In genomic region chr5:159227452-159227851, GRCh38 we compare ENCODE assay signal across 22 cellular contexts.
"Had no signal": no experiment of that assay in that cellular context is flagged by ENCODE, and none has a peak within 500 bp of the region (broad histone marks: within the 10 kb centered on the region; RNA-seq: fewer than 3 reads in every experiment).

No MANE protein-coding gene starts in this region.

- H3K9me3 ChIP-seq: esophagus muscularis mucosa, gastroesophageal sphincter, suprapubic skin, tibial nerve, uterus had no signal

- DNase-seq: activated CD4-positive, alpha-beta memory T cell treated with anti-CD3 and anti-CD28 coated beads, Interleukin-2, amount 10 ng/mL, durations not matched to agents 7 days and 5 days; activated CD4-positive, alpha-beta T cell treated with anti-CD3 and anti-CD28 coated beads, Interleukin-2, amount 10 ng/mL, durations not matched to agents 24 days and 14 days; activated CD4-positive, CD25-positive, alpha-beta regulatory T cell; activated effector memory CD4-positive, alpha-beta T cell treated with anti-CD3 and anti-CD28 coated beads, Interleukin-2, amount 50 U/mL, for 16 hours; activated naive CD4-positive, alpha-beta T cell treated with anti-CD3 and anti-CD28 coated beads, Interleukin-2, amount 10 ng/mL, durations not matched to agents 7 days and 5 days; activated T-cell treated with anti-CD3 and anti-CD28 coated beads, Interleukin-2, amount 50 U/mL, for 72 hours; head of caudate nucleus; kidney; naive thymus-derived CD8-positive, alpha-beta T cell; small intestine; stimulated activated CD4-positive, alpha-beta T cell treated with anti-CD3 and anti-CD28 coated beads, Interleukin-2, amount 100 ng/mL, for 24 hours; stimulated activated naive CD8-positive, alpha-beta T cell treated with anti-CD3 and anti-CD28 coated beads, Interleukin-15, amount 100 ng/mL, for 72 hours; T-helper 17 cell; uterus had no signal

- H3K27ac ChIP-seq: esophagus muscularis mucosa, gastroesophageal sphincter, neural progenitor cell, suprapubic skin, tibial nerve, uterus had no signal

- H3K27me3 ChIP-seq: gastroesophageal sphincter, suprapubic skin, tibial nerve, uterus had no signal

- H3K4me1 ChIP-seq: esophagus muscularis mucosa, gastroesophageal sphincter, tibial nerve, uterus had no signal

- H3K36me3 ChIP-seq: esophagus muscularis mucosa, gastroesophageal sphincter, neural progenitor cell, suprapubic skin, tibial nerve, uterus had no signal

- H3K4me3 ChIP-seq: esophagus muscularis mucosa, gastroesophageal sphincter, neural progenitor cell, suprapubic skin, tibial nerve, uterus had no signal

- ATAC-seq: activated T-cell treated with anti-CD3 and anti-CD28 coated beads, Interleukin-2, amount 50 U/mL, for 72 hours; gastroesophageal sphincter; left lobe of liver; naive thymus-derived CD8-positive, alpha-beta T cell; sciatic nerve; stimulated activated effector memory CD8-positive, alpha-beta T cell treated with anti-CD3 and anti-CD28 coated beads, Interleukin-12 subunit alpha, Interleukin-12 subunit beta, amount 100 ng/mL, for 72 hours; stimulated activated naive CD8-positive, alpha-beta T cell treated with anti-CD3 and anti-CD28 coated beads, Interleukin-15, amount 100 ng/mL, for 72 hours; T-helper 17 cell had no signal
